Comparison of ENCODE assay signal across 1 cellular context in genomic region chr2:68062680-68063387, GRCh38.
TF ChIP-seq lines count a peak whose summit lies in the region.

C1D (minus strand) TSS chr2:68063004; CDS start chr2:68047310, 15,694 bp downstream.

TF ChIP-seq in HepG2, 621 proteins besides CTCF, POLR2A, EP300 and RAD21 (continued from another document and continues in another):
- TF ChIP-seq ZHX2 (IDR thresholded peaks at IDR 0.05; ENCODE audit: low read depth) = peak; percentile 94
- TF ChIP-seq ZHX2 (CRISPR knock-in tag; IDR thresholded peaks at IDR 0.05; ENCODE audit: borderline replicate concordance) = no peak
- TF ChIP-seq ZFP62 (CRISPR knock-in tag; IDR thresholded peaks at IDR 0.05) = no peak
- TF ChIP-seq PHF8 (CRISPR knock-in tag; IDR thresholded peaks at IDR 0.05) = peak; percentile 85
- TF ChIP-seq KAT2B (IDR thresholded peaks at IDR 0.05; ENCODE audit: borderline replicate concordance, low read depth, low read length) = no peak
- no peak for TF ChIP-seq HOXA7 (CRISPR knock-in tag; IDR thresholded peaks at IDR 0.05)
- TF ChIP-seq ZBTB44 (CRISPR knock-in tag; IDR thresholded peaks at IDR 0.05) = no peak
- no peak for TF ChIP-seq KAT7 (CRISPR knock-in tag; IDR thresholded peaks at IDR 0.05; ENCODE audit: borderline replicate concordance)
- peak; percentile 42 for TF ChIP-seq U2AF1 (optimal IDR thresholded peaks at IDR 0.05; ENCODE audit: low read depth, low read length)
- TF ChIP-seq ZBTB3 (CRISPR knock-in tag; IDR thresholded peaks at IDR 0.05; ENCODE audit: borderline replicate concordance, low read depth) = no peak
- no peak for TF ChIP-seq ATAD3A (CRISPR knock-in tag; IDR thresholded peaks at IDR 0.05)
- 0 out of 2 replicates have a peak, but pooled peaks have one; percentile 53 for TF ChIP-seq ZBED4 (CRISPR knock-in tag; IDR thresholded peaks at IDR 0.05; ENCODE audit: borderline replicate concordance)
- no peak for TF ChIP-seq NCOA1 (CRISPR knock-in tag; IDR thresholded peaks at IDR 0.05)
- no peak for TF ChIP-seq TOPORS (CRISPR knock-in tag; IDR thresholded peaks at IDR 0.05)
- TF ChIP-seq CERS6 (CRISPR knock-in tag; IDR thresholded peaks at IDR 0.05) = no peak
- TF ChIP-seq ATF3 (CRISPR knock-in tag; IDR thresholded peaks at IDR 0.05) = no peak
- TF ChIP-seq LRRFIP1 (CRISPR knock-in tag; conservative IDR thresholded peaks at IDR 0.05) = no peak
- peak; percentile 85 for TF ChIP-seq ZNF772 (CRISPR knock-in tag; IDR thresholded peaks at IDR 0.05)
- no peak for TF ChIP-seq TRAFD1 (CRISPR knock-in tag; IDR thresholded peaks at IDR 0.05; ENCODE audit: borderline replicate concordance)
- no peak for TF ChIP-seq SUZ12 (IDR thresholded peaks at IDR 0.05; ENCODE audit: low read depth, low read length)
- TF ChIP-seq CBX5 (CRISPR knock-in tag; IDR thresholded peaks at IDR 0.05; ENCODE audit: borderline replicate concordance) = peak; percentile 79; the same call in 1 of the 2 replicates
- TF ChIP-seq ZNF782 (CRISPR knock-in tag; IDR thresholded peaks at IDR 0.05; ENCODE audit: borderline replicate concordance) = peak; percentile 36; the same call in 1 of the 2 replicates
- TF ChIP-seq ZNF205 (CRISPR knock-in tag; IDR thresholded peaks at IDR 0.05) = 0 out of 2 replicates have a peak, but pooled peaks have one; percentile 20
- TF ChIP-seq KDM4B (CRISPR knock-in tag; IDR thresholded peaks at IDR 0.05) = 0 out of 2 replicates have a peak, but pooled peaks have one; percentile 35
- TF ChIP-seq ZKSCAN5 (CRISPR knock-in tag; IDR thresholded peaks at IDR 0.05) = no peak
- no peak for TF ChIP-seq MED8 (CRISPR knock-in tag; IDR thresholded peaks at IDR 0.05; ENCODE audit: insufficient replicate concordance)
- no peak for TF ChIP-seq NFE2L1 (CRISPR knock-in tag; IDR thresholded peaks at IDR 0.05; ENCODE audit: borderline replicate concordance)
- no peak; the same call in 1 of the 2 replicates for TF ChIP-seq BCL3 (CRISPR knock-in tag; IDR thresholded peaks at IDR 0.05)
- TF ChIP-seq TGIF2 (CRISPR knock-in tag; IDR thresholded peaks at IDR 0.05) = peak; percentile 95
- 0 out of 2 replicates have a peak, but pooled peaks have one; percentile 76 for TF ChIP-seq NFKB2 (CRISPR knock-in tag; IDR thresholded peaks at IDR 0.05; ENCODE audit: borderline replicate concordance)
- TF ChIP-seq KDM3A (CRISPR knock-in tag; IDR thresholded peaks at IDR 0.05; ENCODE audit: low read depth) = peak; percentile 60; the same call in 1 of the 2 replicates
- peak; percentile 50; the same call in 1 of the 2 replicates for TF ChIP-seq NFYB (CRISPR knock-in tag; IDR thresholded peaks at IDR 0.05)
- TF ChIP-seq ZNF275 (CRISPR knock-in tag; IDR thresholded peaks at IDR 0.05; ENCODE audit: borderline replicate concordance) = 0 out of 2 replicates have a peak, but pooled peaks have one; percentile 59
- no peak for TF ChIP-seq ZNF468 (CRISPR knock-in tag; IDR thresholded peaks at IDR 0.05)
- no peak for TF ChIP-seq REPIN1 (CRISPR knock-in tag; IDR thresholded peaks at IDR 0.05; ENCODE audit: borderline replicate concordance, low read depth)
- TF ChIP-seq KLF12 (CRISPR knock-in tag; IDR thresholded peaks at IDR 0.05; ENCODE audit: borderline replicate concordance) = 0 out of 2 replicates have a peak, but pooled peaks have one; percentile 41
- TF ChIP-seq ZNF746 (CRISPR knock-in tag; IDR thresholded peaks at IDR 0.05) = peak; percentile 64; the same call in 1 of the 2 replicates
- TF ChIP-seq ZNF598 (CRISPR knock-in tag; IDR thresholded peaks at IDR 0.05; ENCODE audit: borderline replicate concordance) = peak; percentile 36; the same call in 1 of the 2 replicates
- TF ChIP-seq SNAPC2 (CRISPR knock-in tag; IDR thresholded peaks at IDR 0.05) = no peak
- TF ChIP-seq ZNF597 (CRISPR knock-in tag; IDR thresholded peaks at IDR 0.05) = no peak
